Comparison of ENCODE assay signal across 22 cellular contexts in the genomic region with DNA sequence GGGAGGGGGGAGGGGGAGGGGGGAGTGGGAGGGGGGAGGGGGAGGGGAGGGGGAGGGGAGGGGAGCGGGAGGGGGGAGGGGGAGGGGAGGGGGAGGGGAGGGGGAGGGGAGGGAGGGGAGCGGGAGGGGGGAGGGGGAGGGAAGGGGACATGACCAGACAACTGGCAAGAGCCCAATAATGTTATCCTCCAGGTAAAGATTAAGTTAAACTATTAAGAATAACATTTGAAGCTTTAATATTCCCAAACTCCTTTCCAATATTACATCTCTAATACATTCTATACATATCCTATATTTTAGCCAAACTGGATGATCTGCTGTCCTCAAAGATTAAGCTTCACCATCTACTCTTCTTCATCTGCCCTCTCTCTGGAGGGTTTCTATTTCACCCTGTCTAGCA. TPM values are rescaled to one million over a fixed set of nuclear protein-coding genes. Genes with fewer than 3 reads are reported as not detected.
DNase-seq lines count a peak whose midpoint lies in the region; ATAC-seq, FAIRE-seq and TF ChIP-seq lines count a peak whose summit lies in the region.
"Had no signal": no experiment of that assay in that cellular context is flagged by ENCODE, and none has a peak within 500 bp of the region (broad histone marks: within the 10 kb centered on the region; RNA-seq: fewer than 3 reads in every experiment).

No MANE protein-coding gene starts in this region.

- POLR2A ChIA-PET in HepG2 (lab: Yijun Ruan, JAX) = no interaction called here
- POLR2A ChIA-PET in GM12878 (lab: Charles Lee) = no interaction called here

- RAD21 ChIA-PET in GM12878 (lab: Charles Lee; ENCODE audit: unreplicated experiment) = no interaction called here

- peaks cover 14 to 49% of the 10 kb centered on the region in 2 experiments for H3K36me3 ChIP-seq in HepG2 (replicated peaks in 1 of 2; ENCODE audit: control insufficient read depth in 1 of 2, insufficient read depth in 2 of 2, low read length in 2 of 2)
- H3K36me3 ChIP-seq in right lobe of liver = peaks cover 4 to 75% (median 30%) of the 10 kb centered on the region in 4 donors
- H3K36me3 ChIP-seq in Karpas-422 (ENCODE audit: insufficient read depth, low read length) = no peaks in the 10 kb centered on the region
- no peaks in the 10 kb centered on the region for H3K36me3 ChIP-seq in GM12878 (ENCODE audit: control insufficient read depth in 2 of 2, insufficient read depth in 2 of 2, low read length in 1 of 2)
- H3K36me3 ChIP-seq: BE2C, BLaER1 had no signal

- no peak overlapping the region for H3K27ac ChIP-seq in HepG2 (ENCODE audit: extremely low read length, insufficient read depth, low read length)
- H3K27ac ChIP-seq in right lobe of liver = no peak overlapping the region
- H3K27ac ChIP-seq in Karpas-422 (ENCODE audit: low read length) = no peak overlapping the region
- H3K27ac ChIP-seq in GM12878 (ENCODE audit: control insufficient read depth, insufficient read depth) = no peak overlapping the region
- H3K27ac ChIP-seq: 22Rv1, BLaER1 had no signal

- no peak overlapping the region for H3K4me3 ChIP-seq in HepG2 (replicated peaks in 1 of 3; ENCODE audit: insufficient read depth in 1 of 3, low read depth in 2 of 3, low read length in 3 of 3)
- no peak overlapping the region for H3K4me3 ChIP-seq in right lobe of liver
- no peak overlapping the region for H3K4me3 ChIP-seq in Karpas-422 (ENCODE audit: low read length)
- H3K4me3 ChIP-seq in GM12878 = no peak overlapping the region
- H3K4me3 ChIP-seq: BLaER1 had no signal

- BruUV-seq in HepG2 (replicated peaks; lab: Mats Ljungman, UMichigan) = no TSS peak
- no TSS peak for BruUV-seq in GM12878 (replicated peaks; lab: Mats Ljungman, UMichigan)

- no peaks in the 10 kb centered on the region for H4K20me1 ChIP-seq in HepG2 (ENCODE audit: insufficient read depth, low read length)
- no peaks in the 10 kb centered on the region for H4K20me1 ChIP-seq in Karpas-422 (ENCODE audit: insufficient read depth, low read depth, low read length)
- H4K20me1 ChIP-seq in GM12878 (ENCODE audit: control insufficient read depth, insufficient read depth) = no peaks in the 10 kb centered on the region
- H4K20me1 ChIP-seq: BLaER1 had no signal

- in situ Hi-C loops in HepG2 (cut with HindIII; ENCODE audit: extremely low pct_ligation_motif_present, low pct_unique_long_range_greater_than_20kb) (no loop called here), GM12878 (cut with MboI) (no loop called here)

- H3K9me3 ChIP-seq in HepG2 (ENCODE audit: low read length) (no peaks in the 10 kb centered on the region), right lobe of liver (no peaks in the 10 kb centered on the region), Karpas-422 (ENCODE audit: low read length) (no peaks in the 10 kb centered on the region), GM12878 (replicated peaks; ENCODE audit: control insufficient read depth, insufficient read depth, low read length) (no peaks in the 10 kb centered on the region)
- H3K9me3 ChIP-seq: BE2C, BLaER1 had no signal

- no peak for TF ChIP-seq RAD21 in HepG2 (CRISPR knock-in tag; IDR thresholded peaks at IDR 0.05)
- no peak for TF ChIP-seq RAD21 in GM12878 (IDR thresholded peaks at IDR 0.05; ENCODE audit: insufficient read depth, low read depth, low read length)

- H2AFZ ChIP-seq in HepG2 (ENCODE audit: low read length) (no peak overlapping the region), Karpas-422 (ENCODE audit: low read length) (no peak overlapping the region), GM12878 (ENCODE audit: control insufficient read depth, low read depth, low read length) (no peak overlapping the region)

- H3K9ac ChIP-seq in HepG2 (ENCODE audit: insufficient read depth, low read depth, low read length) = no peak overlapping the region
- H3K9ac ChIP-seq in Karpas-422 (ENCODE audit: low read length) = no peak overlapping the region
- H3K9ac ChIP-seq in GM12878 (ENCODE audit: control insufficient read depth, insufficient read depth, low read length) = no peak overlapping the region
- H3K9ac ChIP-seq: BLaER1 had no signal

- TF ChIP-seq EP300 in HepG2 (IDR thresholded peaks at IDR 0.05; ENCODE audit: low read depth in 2 of 2, low read length in 2 of 2) = no peak
- no peak for TF ChIP-seq EP300 in HepG2 (CRISPR knock-in tag; IDR thresholded peaks at IDR 0.05; ENCODE audit: borderline replicate concordance)
- TF ChIP-seq EP300 in GM12878 (IDR thresholded peaks at IDR 0.05; ENCODE audit: borderline replicate concordance in 1 of 2, control insufficient read depth in 1 of 2, low read depth in 2 of 2, low read length in 2 of 2) = no peak

- SMC1A ChIA-PET in GM12878 (lab: Charles Lee; ENCODE audit: uncharacterized antibody, unreplicated experiment) = interaction anchor here (1.0 kb wide), 1 partner anchor 268 kb away, joined by 3 read pairs; no protein-coding TSS in a partner anchor

- FAIRE-seq in HepG2 (lab: Jason Lieb, UNC) (no peak), GM12878 (lab: Jason Lieb, UNC) (no peak)
- FAIRE-seq: D721Med, G401.6, GM12892, GM18507 had no signal

- no peak for TF ChIP-seq POLR2A in HepG2 (IDR thresholded peaks at IDR 0.05; ENCODE audit: insufficient read depth in 1 of 2, low read depth in 2 of 2, low read length in 2 of 2)
- TF ChIP-seq POLR2A in right lobe of liver (IDR thresholded peaks at IDR 0.05) = no peak
- TF ChIP-seq POLR2A in GM12878 (IDR thresholded peaks at IDR 0.05; ENCODE audit: low read depth, low read length) = no peak

- no peak for DNase-seq in HepG2 (ENCODE audit: low spot score)
- no peak for DNase-seq in right lobe of liver
- peak; percentile 41 for DNase-seq in Karpas-422
- peak; percentile 23 for DNase-seq in GM12878 (ENCODE audit: low read depth, low spot score)
- no peak for DNase-seq in activated CD4-positive, CD25-positive, alpha-beta regulatory T cell treated with anti-CD3 and anti-CD28 coated beads, Interleukin-2, amount 50 U/mL, for 72 hours
- DNase-seq in NCI-H1436 treated with DMSO at 0.1 percent for 48 hours (lab: John Stamatoyannopoulos, UW) = no peak
- DNase-seq: ACHN; BE2C; C1 segment of cervical spinal cord; CD4-positive, alpha-beta memory T cell; CD4-positive, CD25-positive, alpha-beta regulatory T cell; CD8-positive, alpha-beta memory T cell; COR-L47; DMS79 treated with DMSO at 0.1 percent for 48 hours; GF-D8 had no signal

- no peak overlapping the region for H3K4me2 ChIP-seq in HepG2 (ENCODE audit: low read depth, low read length)
- H3K4me2 ChIP-seq in Karpas-422 (ENCODE audit: low read depth, low read length, poor library complexity, severe bottlenecking) = no peak overlapping the region
- H3K4me2 ChIP-seq in GM12878 (ENCODE audit: control insufficient read depth, insufficient read depth) = no peak overlapping the region
- H3K4me2 ChIP-seq: BLaER1 had no signal

- H3K4me1 ChIP-seq in HepG2 (ENCODE audit: insufficient read depth, low read length) = peaks cover 17% of the 10 kb centered on the region
- peaks cover 0 to 73% (median 21%) of the 10 kb centered on the region in 4 donors for H3K4me1 ChIP-seq in right lobe of liver
- no peaks in the 10 kb centered on the region for H3K4me1 ChIP-seq in Karpas-422 (ENCODE audit: low read length)
- no peaks in the 10 kb centered on the region for H3K4me1 ChIP-seq in GM12878 (ENCODE audit: control insufficient read depth, insufficient read depth, low read length)
- H3K4me1 ChIP-seq: BE2C, BLaER1 had no signal

- ATAC-seq in HepG2 (no peak), right lobe of liver (no peak), GM12878 (no peak), HG02884 (IDR thresholded peaks at IDR 0.05; ENCODE audit: unreplicated experiment) (no peak)

- H3K9me2 ChIP-seq in Karpas-422 (replicated peaks; ENCODE audit: insufficient read depth, low read length) = no peaks in the 10 kb centered on the region

- no peak for TF ChIP-seq CTCF in HepG2 (CRISPR knock-in tag; IDR thresholded peaks at IDR 0.05)
- TF ChIP-seq CTCF in right lobe of liver (IDR thresholded peaks at IDR 0.05) = no peak
- no peak for TF ChIP-seq CTCF in GM12878 (IDR thresholded peaks at IDR 0.05 in 2 of 3, conservative IDR thresholded peaks at IDR 0.05 in 1 of 3; ENCODE audit: control insufficient read depth in 2 of 3, extremely low read depth in 1 of 3, insufficient read depth in 1 of 3, low read depth in 3 of 3, low read length in 3 of 3)

- CTCF ChIA-PET in HepG2 (lab: Yijun Ruan, JAX; ENCODE audit: low intra/inter-chr PET ratio, low total read pairs) = no interaction called here
- CTCF ChIA-PET in GM12878 (lab: Yijun Ruan, JAX) = interaction anchor here (0.6 to 3.8 kb wide), 4 partner anchors 31 to 267 kb away, joined by 3 to 13 read pairs (median 3); no protein-coding TSS in a partner anchor

- no peaks in the 10 kb centered on the region for H3K27me3 ChIP-seq in HepG2 (ENCODE audit: control insufficient read depth in 1 of 2, insufficient read depth in 2 of 2, low read length in 2 of 2)
- no peaks in the 10 kb centered on the region for H3K27me3 ChIP-seq in right lobe of liver
- no peaks in the 10 kb centered on the region for H3K27me3 ChIP-seq in Karpas-422 (ENCODE audit: low read length)
- H3K27me3 ChIP-seq in GM12878 (replicated peaks in 1 of 2; ENCODE audit: control insufficient read depth in 2 of 2, insufficient read depth in 2 of 2, low read length in 1 of 2) = no peaks in the 10 kb centered on the region
- H3K27me3 ChIP-seq: BE2C, BLaER1 had no signal

- H3K79me2 ChIP-seq in HepG2 (ENCODE audit: insufficient read depth, low read length) (no peaks in the 10 kb centered on the region), Karpas-422 (ENCODE audit: low read length) (no peaks in the 10 kb centered on the region), GM12878 (ENCODE audit: control insufficient read depth, insufficient read depth, low read length) (no peaks in the 10 kb centered on the region)

- intact Hi-C loops in HepG2 (cut with micrococcal nuclease; ENCODE audit: unreplicated experiment) (no loop called here), right lobe of liver (cut with DNase I) (no loop called here), GM12878 (cut with micrococcal nuclease; ENCODE audit: unreplicated experiment) (no loop called here)

- WGBS in HepG2 (ENCODE audit: low lambda C conversion rate) = 77% methylated on average over 2 of the region's 2 CpGs
- WGBS in right lobe of liver (ENCODE audit: insufficient coverage, low coverage, low lambda C conversion rate, missing lambda C conversion rate) = no CpG with 5 or more reads among the region's 2 CpGs
- no CpG with 5 or more reads among the region's 2 CpGs for whole genome bisulfite sequencing in GM12878 (ENCODE audit: insufficient coverage, insufficient replicate concordance, low lambda C conversion rate, missing lambda C conversion rate)

RNA-seq across cellular contexts. Expression of a gene that starts 25.8 kb away (rescaled TPM):
- total RNA-seq in HepG2 (2016; rRNA removed; fragmentation: Illumina TruSeq; extraction: Trizol) (29.8 and 57.6 TPM in 2 replicates), right lobe of liver (100 to 1,000 TPM; 251 to 616 (median 411) TPM), GM12878 (2014; rRNA removed) (1.2 and 2.4 TPM in 2 replicates), GM12878 (2014; rRNA removed; fragmentation: Illumina TruSeq; extraction: Trizol) (1.8 and 2.1 TPM in 2 replicates), GM12878 (2021) (1.4 and 1.5 TPM in 2 replicates)
- total RNA-seq in HepG2 (2016; cell fraction: cytosol; rRNA removed; fragmentation: Illumina TruSeq; extraction: Trizol; ENCODE audit: low read depth) = 5.8 and 7.1 TPM in 2 replicates
- total RNA-seq in HepG2 (2016; cell fraction: insoluble cytoplasmic fraction; rRNA removed; fragmentation: Illumina TruSeq; extraction: Trizol) = 28.2 and 56.6 TPM in 2 replicates
- 5.7 and 8.3 TPM in 2 replicates for total RNA-seq in HepG2 (2016; cell fraction: membrane; rRNA removed; fragmentation: Illumina TruSeq; extraction: Trizol)
- 61.5 and 74.8 TPM in 2 replicates for total RNA-seq in HepG2 (2016; cell fraction: nucleus; rRNA removed; fragmentation: Illumina TruSeq; extraction: Trizol)
- polyA plus RNA-seq in HepG2 (2011; rRNA removed) (192 and 242 TPM in 2 replicates), GM12878 (2011; rRNA removed) (1.1 and 2.2 TPM in 2 replicates), GM12878 (2014; fragmentation: Illumina TruSeq; extraction: Trizol) (1.2 and 2.4 TPM in 2 replicates), GM12878 (2014; fragmentation: Nextera tagmentation; extraction: Ambion mirVana) (under 1 TPM; 0.39 to 0.60 TPM), GM12878 (2014; rRNA removed) (2.0 and 2.2 TPM in 2 replicates), GM12878 (2016; fragmentation: Nextera tagmentation; extraction: Ambion mirVana) (1 to 10 TPM; 1.1 to 1.5 TPM)
- polyA plus RNA-seq in HepG2 (2011; cell fraction: cytosol; rRNA removed) = 79.8 and 172 TPM in 2 replicates
- polyA plus RNA-seq in HepG2 (2011; cell fraction: nucleus; rRNA removed) = 116 and 151 TPM in 2 replicates
- polyA plus RNA-seq in HepG2 (2012) = 82.5 and 211 TPM in 2 replicates
- polyA plus RNA-seq in HepG2 (2016; cell fraction: cytosol; fragmentation: Illumina TruSeq; extraction: Trizol; ENCODE audit: low read depth) = 1.4 and 1.8 TPM in 2 replicates
- 14.3 and 16.7 TPM in 2 replicates for polyA plus RNA-seq in HepG2 (2016; cell fraction: insoluble cytoplasmic fraction; fragmentation: Illumina TruSeq; extraction: Trizol; ENCODE audit: low read depth)
- 2.3 and 2.7 TPM in 2 replicates for polyA plus RNA-seq in HepG2 (2016; cell fraction: membrane; fragmentation: Illumina TruSeq; extraction: Trizol; ENCODE audit: low read depth)
- polyA plus RNA-seq in HepG2 (2016; cell fraction: nucleus; fragmentation: Illumina TruSeq; extraction: Trizol; ENCODE audit: insufficient read depth, low read depth) = 55.2 and 57.5 TPM in 2 replicates
- 1.5 and 59.8 TPM in 2 replicates for polyA minus RNA-seq in HepG2 (2011; rRNA and poly(A)+ RNA removed; ENCODE audit: low replicate concordance)
- 115 and 233 TPM in 2 replicates for polyA minus RNA-seq in HepG2 (2011; cell fraction: cytosol; rRNA and poly(A)+ RNA removed)
- polyA minus RNA-seq in HepG2 (2011; cell fraction: nucleus; rRNA and poly(A)+ RNA removed) = 307 and 447 TPM in 2 replicates
- 6.2 and 10.2 TPM in 2 replicates for total RNA-seq in Karpas-422 (2014; rRNA removed; shearing (Covaris generic); ENCODE audit: low replicate concordance)
- 1.8 and 2.3 TPM in 2 replicates for total RNA-seq in GM12878 (2013; cell fraction: nucleolus; rRNA removed)
- polyA plus RNA-seq in GM12878 (2011; ENCODE audit: low read depth) = 1.9 TPM
- 0.57 and 0.79 TPM in 2 replicates for polyA plus RNA-seq in GM12878 (2011; cell fraction: cytosol; rRNA removed)
- 0.95 and 1.1 TPM in 2 replicates for polyA plus RNA-seq in GM12878 (2011; cell fraction: nucleus; rRNA removed)
- 0.91 and 1.6 TPM in 2 replicates for polyA plus RNA-seq in GM12878 (2012)
- 1.5 and 1.8 TPM in 2 replicates for polyA minus RNA-seq in GM12878 (2011; rRNA and poly(A)+ RNA removed)
- 1.0 TPM in 1 of 2 replicates, not detected in the other for polyA minus RNA-seq in GM12878 (2011; cell fraction: cytosol; rRNA and poly(A)+ RNA removed)
- polyA minus RNA-seq in GM12878 (2011; cell fraction: nucleus; rRNA and poly(A)+ RNA removed) = 0.48 and 1.2 TPM in 2 replicates
- polyA plus RNA-seq: CD8-positive, alpha-beta memory T cell had no signal

RNA-seq across cellular contexts. Expression of a gene that starts 50.5 kb away (rescaled TPM):
- total RNA-seq in HepG2 (2016; rRNA removed; fragmentation: Illumina TruSeq; extraction: Trizol) = 11.8 and 14.4 TPM in 2 replicates
- 4.7 and 4.8 TPM in 2 replicates for total RNA-seq in HepG2 (2016; cell fraction: cytosol; rRNA removed; fragmentation: Illumina TruSeq; extraction: Trizol; ENCODE audit: low read depth)
- 10.7 and 14.1 TPM in 2 replicates for total RNA-seq in HepG2 (2016; cell fraction: insoluble cytoplasmic fraction; rRNA removed; fragmentation: Illumina TruSeq; extraction: Trizol)
- 4.7 and 5.0 TPM in 2 replicates for total RNA-seq in HepG2 (2016; cell fraction: membrane; rRNA removed; fragmentation: Illumina TruSeq; extraction: Trizol)
- total RNA-seq in HepG2 (2016; cell fraction: nucleus; rRNA removed; fragmentation: Illumina TruSeq; extraction: Trizol) = 12.3 and 17.2 TPM in 2 replicates
- polyA plus RNA-seq in HepG2 (2011; rRNA removed) = 6.1 and 7.5 TPM in 2 replicates
- 4.1 and 4.2 TPM in 2 replicates for polyA plus RNA-seq in HepG2 (2011; cell fraction: cytosol; rRNA removed)
- 9.1 and 9.5 TPM in 2 replicates for polyA plus RNA-seq in HepG2 (2011; cell fraction: nucleus; rRNA removed)
- 6.3 and 8.4 TPM in 2 replicates for polyA plus RNA-seq in HepG2 (2012)
- 0.28 and 0.37 TPM in 2 replicates for polyA plus RNA-seq in HepG2 (2016; cell fraction: cytosol; fragmentation: Illumina TruSeq; extraction: Trizol; ENCODE audit: low read depth)
- polyA plus RNA-seq in HepG2 (2016; cell fraction: insoluble cytoplasmic fraction; fragmentation: Illumina TruSeq; extraction: Trizol; ENCODE audit: low read depth) = 10.8 and 10.9 TPM in 2 replicates
- polyA plus RNA-seq in HepG2 (2016; cell fraction: membrane; fragmentation: Illumina TruSeq; extraction: Trizol; ENCODE audit: low read depth) = 1.1 and 1.5 TPM in 2 replicates
- 15.8 and 17.4 TPM in 2 replicates for polyA plus RNA-seq in HepG2 (2016; cell fraction: nucleus; fragmentation: Illumina TruSeq; extraction: Trizol; ENCODE audit: insufficient read depth, low read depth)
- polyA minus RNA-seq in HepG2 (2011; rRNA and poly(A)+ RNA removed; ENCODE audit: low replicate concordance) = 7.3 and 10.6 TPM in 2 replicates
- polyA minus RNA-seq in HepG2 (2011; cell fraction: cytosol; rRNA and poly(A)+ RNA removed) = 6.8 TPM in 2 replicates
- 22.9 and 30.5 TPM in 2 replicates for polyA minus RNA-seq in HepG2 (2011; cell fraction: nucleus; rRNA and poly(A)+ RNA removed)
- total RNA-seq in right lobe of liver = 1 to 10 TPM; 2.8 to 5.6 (median 4.2) TPM
- total RNA-seq in Karpas-422 (2014; rRNA removed; shearing (Covaris generic); ENCODE audit: low replicate concordance) = 81.7 and 94.6 TPM in 2 replicates
- 235 and 239 TPM in 2 replicates for total RNA-seq in GM12878 (2013; cell fraction: nucleolus; rRNA removed)
- 34.3 and 37.5 TPM in 2 replicates for total RNA-seq in GM12878 (2014; rRNA removed)
- total RNA-seq in GM12878 (2014; rRNA removed; fragmentation: Illumina TruSeq; extraction: Trizol) = 65.4 and 66.3 TPM in 2 replicates
- 48.2 and 50.8 TPM in 2 replicates for total RNA-seq in GM12878 (2021)
- 13.6 TPM for polyA plus RNA-seq in GM12878 (2011; ENCODE audit: low read depth)
- polyA plus RNA-seq in GM12878 (2011; rRNA removed) = 59.0 and 81.7 TPM in 2 replicates
- polyA plus RNA-seq in GM12878 (2011; cell fraction: cytosol; rRNA removed) = 28.0 and 29.2 TPM in 2 replicates
- polyA plus RNA-seq in GM12878 (2011; cell fraction: nucleus; rRNA removed) = 73.2 and 77.1 TPM in 2 replicates
- 18.0 and 24.3 TPM in 2 replicates for polyA plus RNA-seq in GM12878 (2012)
- polyA plus RNA-seq in GM12878 (2014; fragmentation: Illumina TruSeq; extraction: Trizol) = 53.9 and 66.5 TPM in 2 replicates
- polyA plus RNA-seq in GM12878 (2014; fragmentation: Nextera tagmentation; extraction: Ambion mirVana) = 10 to 100 TPM; 20.0 to 22.0 TPM
- polyA plus RNA-seq in GM12878 (2014; rRNA removed) = 27.2 and 32.1 TPM in 2 replicates
- polyA plus RNA-seq in GM12878 (2016; fragmentation: Nextera tagmentation; extraction: Ambion mirVana) = 10 to 100 TPM; 37.3 to 40.2 TPM
- 53.4 and 58.4 TPM in 2 replicates for polyA minus RNA-seq in GM12878 (2011; rRNA and poly(A)+ RNA removed)
- polyA minus RNA-seq in GM12878 (2011; cell fraction: cytosol; rRNA and poly(A)+ RNA removed) = 21.1 and 23.3 TPM in 2 replicates
- 48.0 and 77.5 TPM in 2 replicates for polyA minus RNA-seq in GM12878 (2011; cell fraction: nucleus; rRNA and poly(A)+ RNA removed)

Comparison
In these comparisons a context has a peak if more than half of its experiments do, and no peak if none do; other contexts are left out.
1. DNase-seq: peak in Karpas-422 (single experiment) and GM12878 (single experiment); none in HepG2 (single experiment), right lobe of liver (0 of 3), activated CD4-positive, CD25-positive, alpha-beta regulatory T cell treated with anti-CD3 and anti-CD28 coated beads, Interleukin-2, amount 50 U/mL, for 72 hours (single experiment) and NCI-H1436 treated with DMSO at 0.1 percent for 48 hours (single experiment).